ENCODE assay signal across 2 cellular contexts in the genomic region with DNA sequence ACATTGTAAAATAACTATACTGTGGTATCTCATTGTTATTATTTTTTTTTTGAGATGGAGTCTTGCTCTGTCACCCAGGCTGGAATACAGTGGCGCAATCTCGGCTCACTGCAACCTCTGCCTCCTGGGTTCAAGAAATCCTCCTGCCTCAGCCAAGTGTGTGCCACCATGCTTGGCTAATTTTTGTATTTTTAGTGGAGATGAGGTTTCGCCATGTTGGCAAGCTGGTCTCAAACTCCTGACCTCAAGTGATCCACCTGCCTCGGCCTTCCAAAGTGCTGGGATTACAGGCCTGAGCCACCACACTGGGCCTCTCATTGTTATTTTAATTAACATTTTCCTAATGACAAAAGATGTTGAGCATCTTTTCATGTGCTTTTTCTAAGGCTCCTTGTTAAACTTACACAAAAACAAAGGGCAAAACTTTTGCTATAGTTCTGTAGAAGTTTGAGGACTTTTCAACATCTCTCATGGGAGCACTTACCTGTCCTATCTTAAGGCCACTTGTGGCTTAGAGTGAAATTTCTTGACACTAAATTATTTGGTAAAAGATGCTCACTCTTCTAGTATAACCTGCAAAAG. TPM values are rescaled to one million over a fixed set of nuclear protein-coding genes. Genes with fewer than 3 reads are reported as not detected.
"Had no signal": no experiment of that assay in that cellular context is flagged by ENCODE, and none has a peak within 500 bp of the region (broad histone marks: within the 10 kb centered on the region; RNA-seq: fewer than 3 reads in every experiment).

No MANE protein-coding gene starts in this region.

RNA-seq across cellular contexts. Expression of gene DLGAP1, which starts 39.7 kb away (rescaled TPM):
- total RNA-seq: natural killer cell treated with Interleukin-12 subunit alpha and Interleukin-12 subunit beta and Interleukin-15 and Interleukin-18, amount 100 ng/mL, for 72 hours; osteoblast had no signal
